ENCODE assay signal across 27 cellular contexts in the genomic region with DNA sequence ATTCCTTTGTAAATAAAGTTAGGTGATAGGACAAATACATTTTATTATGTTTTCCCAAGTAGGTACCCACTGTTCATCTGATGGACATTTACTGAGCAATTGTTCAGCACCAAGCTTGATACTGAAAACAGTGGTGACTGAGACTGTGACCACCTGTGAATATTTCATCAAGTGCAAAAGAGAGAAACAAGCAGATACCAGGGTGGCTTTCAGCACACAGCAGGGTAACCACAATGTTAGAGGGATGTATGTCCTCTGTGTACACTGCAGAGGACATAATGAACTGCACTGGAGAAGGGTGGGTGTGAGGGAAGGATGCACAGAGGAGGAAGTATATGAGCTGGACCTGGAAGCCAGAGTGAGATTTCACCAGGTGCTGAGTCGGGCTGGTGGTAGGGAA.
"Had no signal": no experiment of that assay in that cellular context is flagged by ENCODE, and none has a peak within 500 bp of the region (broad histone marks: within the 10 kb centered on the region; RNA-seq: fewer than 3 reads in every experiment).

No MANE protein-coding gene starts in this region.

- ATAC-seq: effector memory CD8-positive, alpha-beta T cell; heart right ventricle; left cardiac atrium; left lung; naive thymus-derived CD8-positive, alpha-beta T cell; sciatic nerve; stimulated activated naive CD8-positive, alpha-beta T cell treated with anti-CD3 and anti-CD28 coated beads, Interleukin-15, amount 100 ng/mL, for 72 hours had no signal

- H3K27ac Mint-ChIP-seq: effector memory CD8-positive, alpha-beta T cell; naive thymus-derived CD8-positive, alpha-beta T cell; nephron progenitor cell; stimulated activated naive CD8-positive, alpha-beta T cell treated with anti-CD3 and anti-CD28 coated beads, Interleukin-15, amount 100 ng/mL, for 72 hours had no signal

- H3K36me3 Mint-ChIP-seq: naive thymus-derived CD8-positive, alpha-beta T cell had no signal

- H3K36me3 ChIP-seq: esophagus squamous epithelium, heart right ventricle, left lung, prostate gland, right atrium auricular region, suprapubic skin, transverse colon had no signal

- H3K4me1 ChIP-seq: esophagus squamous epithelium, heart right ventricle, left lung, prostate gland, right atrium auricular region, suprapubic skin, transverse colon had no signal

- H3K9me3 ChIP-seq: esophagus squamous epithelium, heart right ventricle, left lung, prostate gland, right atrium auricular region, suprapubic skin, transverse colon had no signal

- H3K9me3 Mint-ChIP-seq: nephron progenitor cell had no signal

- H3K4me1 Mint-ChIP-seq: naive thymus-derived CD8-positive, alpha-beta T cell; nephron progenitor cell; stimulated activated naive CD8-positive, alpha-beta T cell treated with anti-CD3 and anti-CD28 coated beads, Interleukin-15, amount 100 ng/mL, for 72 hours had no signal

- H3K27me3 ChIP-seq: esophagus squamous epithelium, left lung, right atrium auricular region, suprapubic skin, transverse colon had no signal

- DNase-seq: effector memory CD8-positive, alpha-beta T cell; erythroblast; esophagus squamous epithelium; foreskin melanocyte; glutamatergic neuron; heart right ventricle; hippocampal formation; left cardiac atrium; left lung; mesendoderm; naive thymus-derived CD8-positive, alpha-beta T cell; nephron progenitor cell; nucleus accumbens; stimulated activated CD4-positive, alpha-beta T cell treated with anti-CD3 and anti-CD28 coated beads, Interleukin-12 subunit alpha, Interleukin-12 subunit beta, amount 100 ng/mL, for 4 hours; stimulated activated CD4-positive, alpha-beta T cell treated with anti-CD3 and anti-CD28 coated beads, Interleukin-1b, Interleukin-23, amount 100 ng/mL, for 48 hours; stimulated activated CD4-positive, alpha-beta T cell treated with anti-CD3 and anti-CD28 coated beads, Interleukin-4, amount 100 ng/mL, for 1 hour; stimulated activated CD8-positive, alpha-beta memory T cell treated with anti-CD3 and anti-CD28 coated beads, Interleukin-4, amount 100 ng/mL, for 48 hours; stimulated activated naive CD4-positive, alpha-beta T cell; stimulated activated naive CD8-positive, alpha-beta T cell treated with anti-CD3 and anti-CD28 coated beads, Interleukin-15, amount 100 ng/mL, for 72 hours; transverse colon had no signal

- FAIRE-seq: endometrium, islet of Langerhans had no signal

- H3K4me3 Mint-ChIP-seq: effector memory CD8-positive, alpha-beta T cell; naive thymus-derived CD8-positive, alpha-beta T cell; nephron progenitor cell; stimulated activated naive CD8-positive, alpha-beta T cell treated with anti-CD3 and anti-CD28 coated beads, Interleukin-15, amount 100 ng/mL, for 72 hours had no signal

- H3K4me3 ChIP-seq: esophagus squamous epithelium, heart right ventricle, left lung, prostate gland, right atrium auricular region, smooth muscle cell, suprapubic skin, transverse colon had no signal

- H3K27me3 Mint-ChIP-seq: effector memory CD8-positive, alpha-beta T cell; stimulated activated naive CD8-positive, alpha-beta T cell treated with anti-CD3 and anti-CD28 coated beads, Interleukin-15, amount 100 ng/mL, for 72 hours had no signal

- H3K27ac ChIP-seq: esophagus squamous epithelium, heart right ventricle, left lung, prostate gland, right atrium auricular region, suprapubic skin, transverse colon had no signal
